Comparison of ENCODE assay signal across 8 cellular contexts in genomic region chr5:138032028-138032571, GRCh38. TPM values are rescaled to one million over a fixed set of nuclear protein-coding genes. Genes with fewer than 3 reads are reported as not detected.
A peak's percentile ranks its signal among the peaks of the same experiment; 100 is the strongest.
DNase-seq lines count a peak whose midpoint lies in the region; ATAC-seq and TF ChIP-seq lines count a peak whose summit lies in the region.

No MANE protein-coding gene starts in this region.

- ATAC-seq in GM18858 (IDR thresholded peaks at IDR 0.05; ENCODE audit: unreplicated experiment) (peak; percentile 29), HG03039 (IDR thresholded peaks at IDR 0.05; ENCODE audit: unreplicated experiment) (peak; percentile 27)

- in situ Hi-C loops in brain microvascular endothelial cell (cut with HindIII; ENCODE audit: low pct_ligation_motif_present, low sequenced_read_pairs), result no loop called here

- intact Hi-C loops in PC-9 (cut with micrococcal nuclease; ENCODE audit: unreplicated experiment) (loop anchor here (1.0 to 2.0 kb wide), 2 partner anchors 253 to 277 kb away; partner anchors contain the start of gene HNRNPA0), spleen (cut with DNase I; ENCODE audit: low total_unique reads) (no loop called here)

- H3K9me3 ChIP-seq in PC-9 (ENCODE audit: insufficient read depth, low read depth) (no peaks in the 10 kb centered on the region), spleen (no peaks in the 10 kb centered on the region)

- DNase-seq in AML-193 (lab: John Stamatoyannopoulos, UW) (peak; percentile 91 to 93), PC-9 (peak; percentile 55 to 72), brain microvascular endothelial cell (peak; percentile 5), iPS-NIHi11 (ENCODE audit: low spot score) (peak; percentile 77), spleen (peak; percentile 93), COR-L47 (lab: John Stamatoyannopoulos, UW) (no peak)

- POLR2A ChIA-PET in PC-9 (lab: Charles Lee; ENCODE audit: unreplicated experiment), result no interaction called here

- TSS peak; percentile 32 for BruUV-seq in PC-9 (replicated peaks; lab: Mats Ljungman, UMichigan)

- WGBS in spleen, 5 donors, result 0 to 2% (median 1%) methylated on average over 23 to 24 of the region's 24 CpGs

- peak overlapping the region; percentile 91 for H3K4me2 ChIP-seq in PC-9

- H3K36me3 ChIP-seq in PC-9 (ENCODE audit: low read depth) (0 out of 2 replicates have a peak, but pooled peaks cover 3% of the 10 kb centered on the region), brain microvascular endothelial cell (replicated peaks) (peaks cover 3% of the 10 kb centered on the region), spleen (no peaks in the 10 kb centered on the region)

- TF ChIP-seq CTCF in PC-9 (conservative IDR thresholded peaks at IDR 0.05), result no peak
- peak; percentile 18 for TF ChIP-seq CTCF in brain microvascular endothelial cell (IDR thresholded peaks at IDR 0.05; ENCODE audit: low read depth, low read length, missing control alignments)
- TF ChIP-seq CTCF in spleen (IDR thresholded peaks at IDR 0.05 in 8 of 11, conservative IDR thresholded peaks at IDR 0.05 in 3 of 11), result peak in 1 of 11 experiments; percentile 17

- H3K79me2 ChIP-seq in PC-9 (ENCODE audit: low read depth), result peaks cover 58% of the 10 kb centered on the region

- no peaks in the 10 kb centered on the region for H3K9me2 ChIP-seq in PC-9 (ENCODE audit: insufficient read depth)

- peak in 2 of 3 donors; percentile 43 to 44 for TF ChIP-seq POLR2A in spleen (IDR thresholded peaks at IDR 0.05)

- peaks cover 21% of the 10 kb centered on the region for H3F3A ChIP-seq in PC-9 (ENCODE audit: insufficient read depth, low read depth)

- H2AFZ ChIP-seq in PC-9, result peak overlapping the region; percentile 83

- H4K20me1 ChIP-seq in PC-9 (ENCODE audit: insufficient read depth), result peaks cover 38% of the 10 kb centered on the region

- CTCF ChIA-PET in PC-9 (lab: Charles Lee), result interaction anchor here (0.6 kb wide), 1 partner anchor 20 kb away, joined by 17 read pairs; no protein-coding TSS in a partner anchor

- H3K4me3 ChIP-seq in PC-9, result peak overlapping the region; percentile 59
- H3K4me3 ChIP-seq in brain microvascular endothelial cell (ENCODE audit: low read depth, low read length), result peak overlapping the region; percentile 97
- H3K4me3 ChIP-seq in spleen, result peak overlapping the region; percentile 79 to 99 (median 90)

- H3K27me3 ChIP-seq in PC-9 (ENCODE audit: insufficient read depth, low read depth) (no peaks in the 10 kb centered on the region), brain microvascular endothelial cell (replicated peaks) (no peaks in the 10 kb centered on the region), spleen (replicated peaks in 1 of 7) (no peaks in the 10 kb centered on the region)

- peaks cover 26% of the 10 kb centered on the region for H3K4me1 ChIP-seq in PC-9 (replicated peaks; ENCODE audit: insufficient read depth)
- H3K4me1 ChIP-seq in spleen, result peaks cover 43 to 76% (median 66%) of the 10 kb centered on the region in 6 donors

- peak overlapping the region; percentile 88 for H3K27ac ChIP-seq in PC-9
- H3K27ac ChIP-seq in brain microvascular endothelial cell, result peak overlapping the region; percentile 98
- peak overlapping the region; percentile 94 to 100 (median 100) for H3K27ac ChIP-seq in spleen

RNA-seq across cellular contexts. Expression of gene FAM13B, which starts 0.8 kb away (rescaled TPM):
- 23.8 and 25.1 TPM in 2 replicates for total RNA-seq in PC-9 (2021)
- total RNA-seq in spleen, result 10 to 100 TPM; 57.6 to 91.9 (median 67.6) TPM
- polyA plus RNA-seq in spleen, result 10 to 100 TPM; 11.3 to 14.5 (median 11.5) TPM

RNA-seq across cellular contexts. Expression of gene WNT8A, which starts 51.7 kb away (rescaled TPM):
- total RNA-seq in PC-9 (2021) (0.35 TPM in 1 of 2 replicates, not detected in the other), spleen (under 1 TPM in 1 of 7 donors, not detected in 6; 0.60 TPM)
- polyA plus RNA-seq in spleen, result under 1 TPM in 1 of 3 donors, not detected in 2; 0.05 TPM
